Comparison of ENCODE assay signal across 2 cellular contexts in the genomic region with DNA sequence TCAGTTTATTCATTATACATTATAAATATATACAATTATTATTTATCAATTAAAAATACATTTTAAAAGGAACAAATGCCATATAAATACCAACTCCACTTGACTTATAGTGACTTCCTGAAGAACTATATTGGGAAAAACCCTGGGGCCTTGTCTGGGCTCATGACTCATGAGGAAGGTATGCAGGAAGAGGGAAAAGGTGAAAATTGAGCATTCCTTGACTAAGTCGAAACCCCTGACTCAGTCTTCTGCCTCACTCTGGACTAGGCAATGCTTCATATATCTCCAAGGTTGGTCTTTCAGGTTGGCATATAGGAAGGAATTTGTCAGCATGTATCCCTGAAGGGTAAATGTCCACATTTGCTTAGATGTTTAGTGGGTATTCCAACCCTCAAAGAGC.
TF ChIP-seq lines count a peak whose summit lies in the region.

No MANE protein-coding gene starts in this region.

TF ChIP-seq in GM23338, 12 proteins besides CTCF, POLR2A, EP300 and RAD21:
- TF ChIP-seq, protein P1, sequence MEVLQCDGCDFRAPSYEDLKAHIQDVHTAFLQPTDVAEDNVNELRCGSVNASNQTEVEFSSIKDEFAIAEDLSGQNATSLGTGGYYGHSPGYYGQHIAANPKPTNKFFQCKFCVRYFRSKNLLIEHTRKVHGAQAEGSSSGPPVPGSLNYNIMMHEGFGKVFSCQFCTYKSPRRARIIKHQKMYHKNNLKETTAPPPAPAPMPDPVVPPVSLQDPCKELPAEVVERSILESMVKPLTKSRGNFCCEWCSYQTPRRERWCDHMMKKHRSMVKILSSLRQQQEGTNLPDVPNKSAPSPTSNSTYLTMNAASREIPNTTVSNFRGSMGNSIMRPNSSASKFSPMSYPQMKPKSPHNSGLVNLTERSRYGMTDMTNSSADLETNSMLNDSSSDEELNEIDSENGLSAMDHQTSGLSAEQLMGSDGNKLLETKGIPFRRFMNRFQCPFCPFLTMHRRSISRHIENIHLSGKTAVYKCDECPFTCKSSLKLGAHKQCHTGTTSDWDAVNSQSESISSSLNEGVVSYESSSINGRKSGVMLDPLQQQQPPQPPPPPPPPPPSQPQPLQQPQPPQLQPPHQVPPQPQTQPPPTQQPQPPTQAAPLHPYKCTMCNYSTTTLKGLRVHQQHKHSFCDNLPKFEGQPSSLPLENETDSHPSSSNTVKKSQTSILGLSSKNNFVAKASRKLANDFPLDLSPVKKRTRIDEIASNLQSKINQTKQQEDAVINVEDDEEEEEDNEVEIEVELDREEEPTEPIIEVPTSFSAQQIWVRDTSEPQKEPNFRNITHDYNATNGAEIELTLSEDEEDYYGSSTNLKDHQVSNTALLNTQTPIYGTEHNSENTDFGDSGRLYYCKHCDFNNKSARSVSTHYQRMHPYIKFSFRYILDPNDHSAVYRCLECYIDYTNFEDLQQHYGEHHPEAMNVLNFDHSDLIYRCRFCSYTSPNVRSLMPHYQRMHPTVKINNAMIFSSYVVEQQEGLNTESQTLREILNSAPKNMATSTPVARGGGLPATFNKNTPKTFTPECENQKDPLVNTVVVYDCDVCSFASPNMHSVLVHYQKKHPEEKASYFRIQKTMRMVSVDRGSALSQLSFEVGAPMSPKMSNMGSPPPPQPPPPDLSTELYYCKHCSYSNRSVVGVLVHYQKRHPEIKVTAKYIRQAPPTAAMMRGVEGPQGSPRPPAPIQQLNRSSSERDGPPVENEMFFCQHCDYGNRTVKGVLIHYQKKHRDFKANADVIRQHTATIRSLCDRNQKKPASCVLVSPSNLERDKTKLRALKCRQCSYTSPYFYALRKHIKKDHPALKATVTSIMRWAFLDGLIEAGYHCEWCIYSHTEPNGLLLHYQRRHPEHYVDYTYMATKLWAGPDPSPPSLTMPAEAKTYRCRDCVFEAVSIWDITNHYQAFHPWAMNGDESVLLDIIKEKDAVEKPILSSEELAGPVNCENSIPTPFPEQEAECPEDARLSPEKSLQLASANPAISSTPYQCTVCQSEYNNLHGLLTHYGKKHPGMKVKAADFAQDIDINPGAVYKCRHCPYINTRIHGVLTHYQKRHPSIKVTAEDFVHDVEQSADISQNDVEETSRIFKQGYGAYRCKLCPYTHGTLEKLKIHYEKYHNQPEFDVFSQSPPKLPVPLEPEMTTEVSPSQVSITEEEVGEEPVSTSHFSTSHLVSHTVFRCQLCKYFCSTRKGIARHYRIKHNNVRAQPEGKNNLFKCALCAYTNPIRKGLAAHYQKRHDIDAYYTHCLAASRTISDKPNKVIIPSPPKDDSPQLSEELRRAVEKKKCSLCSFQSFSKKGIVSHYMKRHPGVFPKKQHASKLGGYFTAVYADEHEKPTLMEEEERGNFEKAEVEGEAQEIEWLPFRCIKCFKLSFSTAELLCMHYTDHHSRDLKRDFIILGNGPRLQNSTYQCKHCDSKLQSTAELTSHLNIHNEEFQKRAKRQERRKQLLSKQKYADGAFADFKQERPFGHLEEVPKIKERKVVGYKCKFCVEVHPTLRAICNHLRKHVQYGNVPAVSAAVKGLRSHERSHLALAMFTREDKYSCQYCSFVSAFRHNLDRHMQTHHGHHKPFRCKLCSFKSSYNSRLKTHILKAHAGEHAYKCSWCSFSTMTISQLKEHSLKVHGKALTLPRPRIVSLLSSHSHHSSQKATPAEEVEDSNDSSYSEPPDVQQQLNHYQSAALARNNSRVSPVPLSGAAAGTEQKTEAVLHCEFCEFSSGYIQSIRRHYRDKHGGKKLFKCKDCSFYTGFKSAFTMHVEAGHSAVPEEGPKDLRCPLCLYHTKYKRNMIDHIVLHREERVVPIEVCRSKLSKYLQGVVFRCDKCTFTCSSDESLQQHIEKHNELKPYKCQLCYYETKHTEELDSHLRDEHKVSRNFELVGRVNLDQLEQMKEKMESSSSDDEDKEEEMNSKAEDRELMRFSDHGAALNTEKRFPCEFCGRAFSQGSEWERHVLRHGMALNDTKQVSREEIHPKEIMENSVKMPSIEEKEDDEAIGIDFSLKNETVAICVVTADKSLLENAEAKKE (CRISPR knock-in tag; IDR thresholded peaks at IDR 0.05), result no peak
- TF ChIP-seq STAT1 (IDR thresholded peaks at IDR 0.05; ENCODE audit: unreplicated experiment) (no peak), JUNB (IDR thresholded peaks at IDR 0.05; ENCODE audit: unreplicated experiment) (no peak), ZNF114 (CRISPR knock-in tag; IDR thresholded peaks at IDR 0.05) (no peak), EZH2 (IDR thresholded peaks at IDR 0.05; ENCODE audit: low read depth, unreplicated experiment) (no peak), EZH2phosphoT487 (IDR thresholded peaks at IDR 0.05; ENCODE audit: unreplicated experiment) (no peak), ZNF331 (CRISPR knock-in tag; IDR thresholded peaks at IDR 0.05; ENCODE audit: low read depth) (no peak), CREB1 (CRISPR knock-in tag; IDR thresholded peaks at IDR 0.05; ENCODE audit: low read depth) (no peak), POLR2AphosphoS5 (IDR thresholded peaks at IDR 0.05; ENCODE audit: low read depth) (no peak)
- TF ChIP-seq, protein P2, sequence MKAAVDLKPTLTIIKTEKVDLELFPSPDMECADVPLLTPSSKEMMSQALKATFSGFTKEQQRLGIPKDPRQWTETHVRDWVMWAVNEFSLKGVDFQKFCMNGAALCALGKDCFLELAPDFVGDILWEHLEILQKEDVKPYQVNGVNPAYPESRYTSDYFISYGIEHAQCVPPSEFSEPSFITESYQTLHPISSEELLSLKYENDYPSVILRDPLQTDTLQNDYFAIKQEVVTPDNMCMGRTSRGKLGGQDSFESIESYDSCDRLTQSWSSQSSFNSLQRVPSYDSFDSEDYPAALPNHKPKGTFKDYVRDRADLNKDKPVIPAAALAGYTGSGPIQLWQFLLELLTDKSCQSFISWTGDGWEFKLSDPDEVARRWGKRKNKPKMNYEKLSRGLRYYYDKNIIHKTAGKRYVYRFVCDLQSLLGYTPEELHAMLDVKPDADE (IDR thresholded peaks at IDR 0.05), result no peak

TF ChIP-seq in H1, 55 proteins besides CTCF, POLR2A, EP300 and RAD21:
- TF ChIP-seq JUND (IDR thresholded peaks at IDR 0.05; ENCODE audit: low read length) (peak; percentile 91), TAF7 (optimal IDR thresholded peaks at IDR 0.05; ENCODE audit: borderline replicate concordance, low read depth, low read length) (no peak), JUN (IDR thresholded peaks at IDR 0.05; ENCODE audit: low read depth, low read length) (0 out of 2 replicates have a peak, but pooled peaks have one; percentile 26)
